In the genomic region with DNA sequence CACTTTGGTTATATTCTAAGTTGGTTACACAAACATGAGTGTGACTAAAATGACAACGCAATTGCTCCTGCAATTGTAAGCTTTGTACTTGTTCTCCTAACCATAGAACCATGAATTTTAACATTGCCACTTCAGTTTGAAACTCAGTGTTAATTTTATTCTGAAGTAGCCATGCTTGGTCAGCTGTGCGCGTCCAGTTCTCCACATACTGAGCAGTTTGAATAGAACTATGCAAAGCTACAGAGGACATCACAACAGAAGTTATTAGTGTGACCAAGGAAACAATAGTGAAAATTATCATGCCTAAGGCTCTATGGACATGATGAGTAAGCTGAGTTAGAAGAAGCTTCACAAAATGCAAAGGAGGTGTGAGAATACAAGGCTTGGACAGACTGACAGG, we compare ENCODE assay signal across 30 cellular contexts.
"Had no signal": no experiment of that assay in that cellular context is flagged by ENCODE, and none has a peak within 500 bp of the region (broad histone marks: within the 10 kb centered on the region; RNA-seq: fewer than 3 reads in every experiment).

No MANE protein-coding gene starts in this region.

- H3K9me3 ChIP-seq: ascending aorta had no signal

- DNase-seq: activated CD4-positive, alpha-beta memory T cell treated with anti-CD3 and anti-CD28 coated beads, Interleukin-2, amount 10 ng/mL, durations not matched to agents 7 days and 5 days; activated CD4-positive, alpha-beta T cell treated with anti-CD3 and anti-CD28 coated beads for 1 hour; activated CD4-positive, alpha-beta T cell treated with anti-CD3 and anti-CD28 coated beads for 36 hours; activated CD4-positive, alpha-beta T cell treated with anti-CD3 and anti-CD28 coated beads for 48 hours; activated CD4-positive, alpha-beta T cell treated with anti-CD3 and anti-CD28 coated beads, Interleukin-2, amount 10 ng/mL, durations not matched to agents 7 days and 5 days; activated CD4-positive, alpha-beta T cell treated with anti-CD3 and anti-CD28 coated beads, Interleukin-2, amount 50 U/mL, for 48 hours; activated CD4-positive, CD25-positive, alpha-beta regulatory T cell; activated CD8-positive, alpha-beta memory T cell treated with anti-CD3 and anti-CD28 coated beads for 24 hours; activated CD8-positive, alpha-beta memory T cell treated with anti-CD3 and anti-CD28 coated beads, Interleukin-2, amount 10 ng/mL, durations not matched to agents 7 days and 5 days; activated CD8-positive, alpha-beta memory T cell treated with anti-CD3 and anti-CD28 coated beads, Interleukin-2, amount 50 U/mL, for 48 hours; activated CD8-positive, alpha-beta T cell treated with anti-CD3 and anti-CD28 coated beads, Interleukin-2, amount 10 ng/mL, durations not matched to agents 7 days and 5 days; activated effector memory CD4-positive, alpha-beta T cell treated with Interleukin-2 at 50 U/mL for 16 hours; activated gamma-delta T cell; activated naive CD4-positive, alpha-beta T cell treated with anti-CD3 and anti-CD28 coated beads, Interleukin-2, amount 10 ng/mL, durations not matched to agents 7 days and 5 days; activated naive CD4-positive, alpha-beta T cell treated with Interleukin-2 at 50 U/mL for 16 hours; activated naive CD8-positive, alpha-beta T cell treated with anti-CD3 and anti-CD28 coated beads, Interleukin-2, amount 10 ng/mL, durations not matched to agents 7 days and 5 days; activated naive CD8-positive, alpha-beta T cell treated with anti-CD3 and anti-CD28 coated beads, Interleukin-2, amount 50 U/mL, for 24 hours; activated T-cell treated with anti-CD3 and anti-CD28 coated beads, Interleukin-2, amount 50 U/mL, for 24 hours; activated T-cell treated with anti-CD3 and anti-CD28 coated beads, Interleukin-2, amount 50 U/mL, for 48 hours; amygdala; anterior cingulate cortex; central memory CD4-positive, alpha-beta T cell; T-helper 1 cell; T-helper 2 cell; T-helper 9 cell; WERI-Rb-1 had no signal

- FAIRE-seq: TTC549 had no signal

- H3K4me1 ChIP-seq: ascending aorta had no signal

- H3K36me3 ChIP-seq: ascending aorta, WERI-Rb-1 had no signal

- ATAC-seq: activated CD4-positive, alpha-beta T cell treated with anti-CD3 and anti-CD28 coated beads for 36 hours; activated CD4-positive, CD25-positive, alpha-beta regulatory T cell treated with anti-CD3 and anti-CD28 coated beads, Interleukin-2, amount 50 U/mL, for 24 hours; activated CD8-positive, alpha-beta memory T cell treated with anti-CD3 and anti-CD28 coated beads, Interleukin-2, amount 10 ng/mL, durations not matched to agents 7 days and 5 days; activated CD8-positive, alpha-beta T cell treated with anti-CD3 and anti-CD28 coated beads, Interleukin-2, amount 10 ng/mL, durations not matched to agents 7 days and 5 days; activated naive CD8-positive, alpha-beta T cell treated with anti-CD3 and anti-CD28 coated beads, Interleukin-2, amount 50 U/mL, for 24 hours; WTC11 had no signal

- H3K4me3 ChIP-seq: ascending aorta had no signal

- H3K27me3 ChIP-seq: ascending aorta had no signal

- H3K27ac ChIP-seq: ascending aorta, WERI-Rb-1 had no signal
